ENCODE assay signal across 38 cellular contexts in genomic region chr6:167154291-167154690, GRCh38. TPM values are rescaled to one million over a fixed set of nuclear protein-coding genes. Genes with fewer than 3 reads are reported as not detected.
"Had no signal": no experiment of that assay in that cellular context is flagged by ENCODE, and none has a peak within 500 bp of the region (broad histone marks: within the 10 kb centered on the region; RNA-seq: fewer than 3 reads in every experiment).

No MANE protein-coding gene starts in this region.

- FAIRE-seq: colon, endometrium, TTC549 had no signal

- H3K4me1 ChIP-seq: esophagus squamous epithelium, stomach, thyroid gland had no signal

- H3K27me3 Mint-ChIP-seq: activated T-helper 17 cell treated with anti-CD3 and anti-CD28 coated beads, Interleukin-2, amount 50 U/mL, for 72 hours; stimulated activated naive B cell treated with anti-CD40 and anti-IgM and Interleukin-4, amounts not matched to agents 10 μg/mL and 1 μg/mL and 100 μg/mL, for 72 hours had no signal

- H3K4me3 ChIP-seq: left lung, lung, stomach, thyroid gland had no signal

- ATAC-seq: sciatic nerve had no signal

- H3K27me3 ChIP-seq: neutrophil, stomach, thyroid gland had no signal

- H3K27ac ChIP-seq: epithelial cell of prostate, esophagus squamous epithelium, heart right ventricle, neutrophil, stomach, thyroid gland, VCaP had no signal

- H3K4me3 Mint-ChIP-seq: activated CD4-positive, alpha-beta T cell treated with anti-CD3 and anti-CD28 coated beads, Interleukin-2, amount 10 ng/mL, durations not matched to agents 7 days and 5 days; nephron progenitor cell had no signal

- H3K27ac Mint-ChIP-seq: activated CD4-positive, alpha-beta memory T cell treated with anti-CD3 and anti-CD28 coated beads, Interleukin-2, amount 10 ng/mL, durations not matched to agents 7 days and 5 days; activated CD4-positive, alpha-beta T cell treated with anti-CD3 and anti-CD28 coated beads, Interleukin-2, amount 10 ng/mL, durations not matched to agents 7 days and 5 days; activated T-cell treated with anti-CD3 and anti-CD28 coated beads, Interleukin-2, amount 50 U/mL, for 24 hours; nephron progenitor cell had no signal

- H3K9me3 ChIP-seq: esophagus squamous epithelium, heart right ventricle, left lung, neutrophil, stomach, thyroid gland had no signal

- DNase-seq: activated CD4-positive, alpha-beta memory T cell treated with anti-CD3 and anti-CD28 coated beads, Interleukin-2, amount 10 ng/mL, durations not matched to agents 7 days and 5 days; activated CD4-positive, alpha-beta T cell treated with anti-CD3 and anti-CD28 coated beads, Interleukin-2, amount 10 ng/mL, durations not matched to agents 7 days and 5 days; activated CD4-positive, CD25-positive, alpha-beta regulatory T cell treated with anti-CD3 and anti-CD28 coated beads, Interleukin-2, amount 50 U/mL, for 72 hours; activated CD8-positive, alpha-beta memory T cell treated with anti-CD3 and anti-CD28 coated beads, Interleukin-2, amount 50 U/mL, for 48 hours; activated gamma-delta T cell treated with Interleukin-2 at 50 U/mL for 16 hours; activated naive CD4-positive, alpha-beta T cell treated with anti-CD3 and anti-CD28 coated beads, Interleukin-2, amount 50 U/mL, for 16 hours; activated T-cell treated with anti-CD3 and anti-CD28 coated beads, Interleukin-2, amount 50 U/mL, for 24 hours; amniotic stem cell; central memory CD4-positive, alpha-beta T cell; dermis blood vessel endothelial cell; effector CD4-positive, alpha-beta T cell; esophagus squamous epithelium; heart right ventricle; nephron progenitor cell; stimulated activated CD4-positive, alpha-beta T cell treated with anti-CD3 and anti-CD28 coated beads, Interleukin-4, amount 100 ng/mL, for 24 hours; stomach; T-helper 9 cell; thyroid gland had no signal

- H3K36me3 ChIP-seq: esophagus squamous epithelium, heart right ventricle, left lung, neutrophil, stomach, thyroid gland had no signal

- H3K9me3 Mint-ChIP-seq: activated CD4-positive, alpha-beta memory T cell treated with anti-CD3 and anti-CD28 coated beads, Interleukin-2, amount 10 ng/mL, durations not matched to agents 7 days and 5 days; activated CD4-positive, alpha-beta T cell treated with anti-CD3 and anti-CD28 coated beads, Interleukin-2, amount 10 ng/mL, durations not matched to agents 7 days and 5 days; activated T-cell treated with anti-CD3 and anti-CD28 coated beads, Interleukin-2, amount 50 U/mL, for 24 hours; activated T-helper 17 cell treated with anti-CD3 and anti-CD28 coated beads, Interleukin-2, amount 50 U/mL, for 72 hours; nephron progenitor cell had no signal

RNA-seq across cellular contexts. Expression of gene GPR31, which starts 3.5 kb away (rescaled TPM):
- total RNA-seq: activated CD4-positive, alpha-beta memory T cell treated with anti-CD3 and anti-CD28 coated beads, Interleukin-2, amount 10 ng/mL, durations not matched to agents 7 days and 5 days; activated CD4-positive, alpha-beta T cell treated with anti-CD3 and anti-CD28 coated beads, Interleukin-2, amount 10 ng/mL, durations not matched to agents 7 days and 5 days; activated T-helper 17 cell treated with anti-CD3 and anti-CD28 coated beads, Interleukin-2, amount 50 U/mL, for 72 hours; dermis blood vessel endothelial cell; esophagus squamous epithelium; glomerular endothelial cell; heart right ventricle; kidney epithelial cell; left lung; mesenteric fat pad; mucosa of gallbladder; osteocyte; posterior vena cava; renal cortical epithelial cell; sciatic nerve; T-helper 1 cell treated with Interleukin-12 subunit alpha and Interleukin-12 subunit beta and Interleukin-4 antibody, amounts not matched to agents 30 ng/mL and 1 ng/mL, for 36 hours; thyroid gland; ureter had no signal
- polyA plus RNA-seq: heart right ventricle, stomach had no signal

RNA-seq across cellular contexts. Expression of gene CCR6, which starts 31.4 kb away (rescaled TPM):
- total RNA-seq: dermis blood vessel endothelial cell, glomerular endothelial cell, kidney epithelial cell, mesenteric fat pad, osteocyte, posterior vena cava, renal cortical epithelial cell, sciatic nerve, ureter had no signal
- polyA plus RNA-seq: heart right ventricle had no signal
